ENCODE assay signal across 9 cellular contexts in the genomic region with DNA sequence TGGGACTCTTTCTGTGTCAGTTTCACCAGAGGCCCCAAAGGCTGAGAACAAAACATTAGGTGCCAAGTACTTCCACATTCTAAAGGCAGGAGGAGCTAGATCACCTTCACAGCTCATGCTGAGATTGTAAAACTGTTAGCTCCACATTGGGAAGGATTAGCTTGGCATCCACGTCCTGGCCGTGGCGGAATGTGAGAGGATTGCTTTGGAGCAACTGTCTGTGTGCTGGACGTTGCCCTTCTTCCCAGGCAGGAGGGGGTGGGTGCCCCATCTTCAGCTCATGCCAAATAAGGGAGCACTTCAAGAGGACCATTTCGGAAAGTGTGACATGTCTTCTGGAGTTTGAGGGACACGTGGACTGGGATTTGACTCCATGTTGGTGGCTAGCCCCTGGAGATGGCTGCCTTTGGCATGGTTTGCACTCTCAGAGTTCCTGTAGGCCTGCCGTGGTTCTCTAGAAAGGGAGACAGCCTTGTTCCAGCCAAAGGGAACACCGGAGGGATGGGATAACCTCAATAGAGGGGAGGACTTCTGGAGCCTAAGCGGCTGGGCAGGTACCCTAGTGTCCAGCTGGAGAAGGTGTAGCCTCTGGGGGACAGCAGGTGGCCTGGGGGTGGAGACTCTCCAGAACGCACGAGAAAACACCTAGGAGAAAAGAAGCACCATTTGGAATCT. TPM values are rescaled to one million over a fixed set of nuclear protein-coding genes. Genes with fewer than 3 reads are reported as not detected.
DNase-seq lines count a peak whose midpoint lies in the region; ATAC-seq and TF ChIP-seq lines count a peak whose summit lies in the region.
"Had no signal": no experiment of that assay in that cellular context is flagged by ENCODE, and none has a peak within 500 bp of the region (broad histone marks: within the 10 kb centered on the region; RNA-seq: fewer than 3 reads in every experiment).

No MANE protein-coding gene starts in this region.

- H3K9me2 ChIP-seq in Loucy (replicated peaks; ENCODE audit: low read depth, low read length), result no peaks in the 10 kb centered on the region

- no peaks in the 10 kb centered on the region for H3K9me3 ChIP-seq in Loucy (ENCODE audit: insufficient read depth, low read depth, low read length)
- H3K9me3 ChIP-seq in colonic mucosa, result no peaks in the 10 kb centered on the region
- H3K9me3 ChIP-seq in parathyroid adenoma (ENCODE audit: control insufficient read depth, low read length), result no peaks in the 10 kb centered on the region
- H3K9me3 ChIP-seq in CD8-positive, alpha-beta memory T cell (ENCODE audit: low read length), result no peaks in the 10 kb centered on the region

- H3K79me2 ChIP-seq in Loucy (ENCODE audit: insufficient read depth, low read length), result no peaks in the 10 kb centered on the region
- H3K79me2 ChIP-seq in parathyroid adenoma, result no peaks in the 10 kb centered on the region

- H3K27me3 ChIP-seq in Loucy (ENCODE audit: insufficient read depth, low read length, poor library complexity, severe bottlenecking) (no peaks in the 10 kb centered on the region), colonic mucosa (no peaks in the 10 kb centered on the region), parathyroid adenoma (ENCODE audit: control insufficient read depth, insufficient read depth, low read length) (no peaks in the 10 kb centered on the region)
- no peaks in the 10 kb centered on the region for H3K27me3 ChIP-seq in CD8-positive, alpha-beta memory T cell (ENCODE audit: insufficient read depth, low read length, poor library complexity, severe bottlenecking)

- no peak overlapping the region for H3K4me3 Mint-ChIP-seq in CD8-positive, alpha-beta memory T cell
- H3K4me3 Mint-ChIP-seq: stimulated activated naive CD8-positive, alpha-beta T cell treated with anti-CD3 and anti-CD28 coated beads, Interleukin-15, Interleukin-2, amounts not matched to agents 100 ng/mL and 50 ng/mL, for 24 hours had no signal

- H3K27ac ChIP-seq in colonic mucosa, result no peak overlapping the region
- peak overlapping the region; percentile 0 for H3K27ac ChIP-seq in parathyroid adenoma
- H3K27ac ChIP-seq in CD8-positive, alpha-beta memory T cell (ENCODE audit: low read depth, low read length), result no peak overlapping the region
- H3K27ac ChIP-seq: coronary artery had no signal

- no peak overlapping the region for H3K4me3 ChIP-seq in GM12865 (ENCODE audit: low read depth, low read length)
- no peak overlapping the region for H3K4me3 ChIP-seq in Loucy (ENCODE audit: low read length, poor library complexity, severe bottlenecking)
- H3K4me3 ChIP-seq in colonic mucosa, result no peak overlapping the region
- H3K4me3 ChIP-seq in parathyroid adenoma (ENCODE audit: low read depth, low read length), result no peak overlapping the region
- no peak overlapping the region for H3K4me3 ChIP-seq in CD8-positive, alpha-beta memory T cell (ENCODE audit: low read length)
- H3K4me3 ChIP-seq: coronary artery had no signal

- no peaks in the 10 kb centered on the region for H3K4me1 Mint-ChIP-seq in CD8-positive, alpha-beta memory T cell

- no peaks in the 10 kb centered on the region for H3K27me3 Mint-ChIP-seq in CD8-positive, alpha-beta memory T cell
- H3K27me3 Mint-ChIP-seq: stimulated activated naive CD8-positive, alpha-beta T cell treated with anti-CD3 and anti-CD28 coated beads, Interleukin-15, Interleukin-2, amounts not matched to agents 100 ng/mL and 50 ng/mL, for 24 hours had no signal

- H2AFZ ChIP-seq in Loucy (ENCODE audit: low read length), result no peak overlapping the region
- peak overlapping the region; percentile 72 for H2AFZ ChIP-seq in parathyroid adenoma

- DNase-seq in GM12865 (ENCODE audit: low read depth) (peak; percentile 26), colonic mucosa (no peak), Right ventricle myocardium inferior (ENCODE audit: missing footprints) (no peak), medulla oblongata (ENCODE audit: extremely low spot score) (no peak)
- no peak for DNase-seq in CD8-positive, alpha-beta memory T cell

- POLR2A ChIA-PET in CD8-positive, alpha-beta memory T cell (lab: Charles Lee), result no interaction called here

- peaks cover 0 to under 1% (median 0%) of the 10 kb centered on the region in 5 donors for H3K9me3 Mint-ChIP-seq in CD8-positive, alpha-beta memory T cell
- H3K9me3 Mint-ChIP-seq: stimulated activated naive CD8-positive, alpha-beta T cell treated with anti-CD3 and anti-CD28 coated beads, Interleukin-15, Interleukin-2, amounts not matched to agents 100 ng/mL and 50 ng/mL, for 24 hours had no signal

- H3K27ac Mint-ChIP-seq in CD8-positive, alpha-beta memory T cell, result no peak overlapping the region
- H3K27ac Mint-ChIP-seq: stimulated activated naive CD8-positive, alpha-beta T cell treated with anti-CD3 and anti-CD28 coated beads, Interleukin-15, Interleukin-2, amounts not matched to agents 100 ng/mL and 50 ng/mL, for 24 hours had no signal

- H3K36me3 ChIP-seq in Loucy (ENCODE audit: insufficient read depth, low read length) (no peaks in the 10 kb centered on the region), colonic mucosa (no peaks in the 10 kb centered on the region), parathyroid adenoma (ENCODE audit: control insufficient read depth, insufficient read depth, low read length) (no peaks in the 10 kb centered on the region)
- no peaks in the 10 kb centered on the region for H3K36me3 ChIP-seq in CD8-positive, alpha-beta memory T cell (ENCODE audit: insufficient read depth, low read length)

- no peak overlapping the region for H3K9ac ChIP-seq in Loucy (ENCODE audit: low read depth, low read length, poor library complexity, severe bottlenecking)
- no peak overlapping the region for H3K9ac ChIP-seq in colonic mucosa (ENCODE audit: low read depth in 2 of 2, low read length in 2 of 2)
- no peak overlapping the region for H3K9ac ChIP-seq in parathyroid adenoma

- H4K20me1 ChIP-seq in Loucy (ENCODE audit: insufficient read depth, low read length, poor library complexity, severe bottlenecking), result no peaks in the 10 kb centered on the region

- H3K4me2 ChIP-seq in Loucy (ENCODE audit: low read depth, low read length, poor library complexity, severe bottlenecking), result no peak overlapping the region
- H3K4me2 ChIP-seq in parathyroid adenoma (ENCODE audit: low read length), result no peak overlapping the region

- intact Hi-C loops in colonic mucosa (cut with DNase I), result no loop called here
- intact Hi-C loops in Right ventricle myocardium inferior (cut with DNase I), result no loop called here

- ATAC-seq in Right ventricle myocardium inferior, result no peak

- H3K4me1 ChIP-seq in Loucy (ENCODE audit: insufficient read depth, low read length, poor library complexity, severe bottlenecking) (no peaks in the 10 kb centered on the region), colonic mucosa (no peaks in the 10 kb centered on the region), parathyroid adenoma (peaks cover 17% of the 10 kb centered on the region)
- no peaks in the 10 kb centered on the region for H3K4me1 ChIP-seq in CD8-positive, alpha-beta memory T cell (ENCODE audit: insufficient read depth, low read length)

- no peaks in the 10 kb centered on the region for H3F3A ChIP-seq in Loucy (ENCODE audit: low read depth)

- H3K36me3 Mint-ChIP-seq in CD8-positive, alpha-beta memory T cell, result no peaks in the 10 kb centered on the region

- TF ChIP-seq CTCF in GM12865 (IDR thresholded peaks at IDR 0.05; ENCODE audit: insufficient read depth, low read depth, low read length, missing control alignments) (peak; percentile 35), Loucy (conservative IDR thresholded peaks at IDR 0.05; ENCODE audit: low read length) (peak; percentile 56), colonic mucosa (IDR thresholded peaks at IDR 0.05) (peak; percentile 21), parathyroid adenoma (IDR thresholded peaks at IDR 0.05) (peak; percentile 45)

- CTCF ChIA-PET in CD8-positive, alpha-beta memory T cell (lab: Charles Lee), result no interaction called here

RNA-seq across cellular contexts. Expression of a gene that starts 19.9 kb away (rescaled TPM):
- total RNA-seq in colonic mucosa (10 to 100 TPM; 21.6 to 23.0 TPM), Right ventricle myocardium inferior (41.8 TPM)
- 10 to 100 TPM; 10.7 to 12.2 TPM for total RNA-seq in CD8-positive, alpha-beta memory T cell
- 46.4 TPM for polyA plus RNA-seq in CD8-positive, alpha-beta memory T cell

RNA-seq across cellular contexts. Expression of a gene that starts 38.5 kb away (rescaled TPM):
- 100 to 1,000 TPM in 1 of 2 donors, 10 to 100 TPM in 1; 61.3 to 107 TPM for total RNA-seq in colonic mucosa
- 44.9 TPM for total RNA-seq in Right ventricle myocardium inferior
- total RNA-seq in CD8-positive, alpha-beta memory T cell, result 100 to 1,000 TPM; 150 to 164 TPM
- 72.0 TPM for polyA plus RNA-seq in CD8-positive, alpha-beta memory T cell
